ENCODE assay signal across 9 cellular contexts in genomic region chr15:89668174-89668573, GRCh38. TPM values are rescaled to one million over a fixed set of nuclear protein-coding genes. Genes with fewer than 3 reads are reported as not detected.
"Had no signal": no experiment of that assay in that cellular context is flagged by ENCODE, and none has a peak within 500 bp of the region (broad histone marks: within the 10 kb centered on the region; RNA-seq: fewer than 3 reads in every experiment).

No MANE protein-coding gene starts in this region.

- H3K27ac ChIP-seq: GM23248, KMS-11 had no signal

- FAIRE-seq: H1, HTR-8/SVneo had no signal

- DNase-seq: GM23248, Karpas-422, KBM-7 had no signal

- ATAC-seq: HCT116 had no signal

- H3K36me3 ChIP-seq: HAP-1 had no signal

- H3K9ac ChIP-seq: GM23248, KMS-11 had no signal

- H3K9me3 ChIP-seq: HAP-1 had no signal

- H2AFZ ChIP-seq: GM23248 had no signal

- H3K4me3 ChIP-seq: GM23248, HAP-1 had no signal

- H3K4me2 ChIP-seq: KMS-11 had no signal

RNA-seq across cellular contexts. Expression of gene PLIN1, which starts 11.0 kb away (rescaled TPM):
- total RNA-seq: GM23248, H1, H7 had no signal
- polyA plus RNA-seq: GM23248 had no signal

RNA-seq across cellular contexts. Expression of gene WDR93, which starts 22.4 kb away (rescaled TPM):
- total RNA-seq: GM23248, H1, H7 had no signal
